In genomic region chr2:37318401-37318800, GRCh38 we compare ENCODE assay signal across 8 cellular contexts. TPM values are rescaled to one million over a fixed set of nuclear protein-coding genes. Genes with fewer than 3 reads are reported as not detected.
DNase-seq lines count a peak whose midpoint lies in the region; ATAC-seq and TF ChIP-seq lines count a peak whose summit lies in the region.

No MANE protein-coding gene starts in this region.

- H3K9ac ChIP-seq in DND-41 (ENCODE audit: low read depth, low read length): 0 out of 2 replicates have a peak overlapping the region, but pooled peaks have one; percentile 11

- no peaks in the 10 kb centered on the region; the same call in 1 of the 2 replicates for H3K9me2 ChIP-seq in PC-9 (ENCODE audit: insufficient read depth)

- TF ChIP-seq CTCF in DND-41 (IDR thresholded peaks at IDR 0.05; ENCODE audit: borderline replicate concordance, extremely low read depth, low read length, poor library complexity, severe bottlenecking) (no peak), PC-9 (conservative IDR thresholded peaks at IDR 0.05) (no peak)

- no peaks in the 10 kb centered on the region for H3F3A ChIP-seq in PC-9 (ENCODE audit: insufficient read depth, low read depth)

- CTCF ChIA-PET in PC-9 (lab: Charles Lee): no interaction called here

- H3K27me3 ChIP-seq in DND-41 (ENCODE audit: insufficient read depth, low read length, poor library complexity) (no peaks in the 10 kb centered on the region), PC-9 (ENCODE audit: insufficient read depth, low read depth) (no peaks in the 10 kb centered on the region)

- ATAC-seq in DND-41 (ENCODE audit: insufficient read depth, low read depth): no peak
- ATAC-seq in GM19468 (IDR thresholded peaks at IDR 0.05; ENCODE audit: extremely low read depth, unreplicated experiment): peak; percentile 66
- ATAC-seq in HG03521 (IDR thresholded peaks at IDR 0.05; ENCODE audit: unreplicated experiment): peak; percentile 68

- H3K36me3 ChIP-seq in DND-41 (ENCODE audit: insufficient read depth, low read length): peaks cover 24% of the 10 kb centered on the region
- peaks cover 6% of the 10 kb centered on the region; the same call in 1 of the 2 replicates for H3K36me3 ChIP-seq in PC-9 (ENCODE audit: low read depth)

- H3K4me2 ChIP-seq in DND-41 (ENCODE audit: insufficient read depth, low read length): peak overlapping the region; percentile 15; the same call in 1 of the 2 replicates
- no peak overlapping the region for H3K4me2 ChIP-seq in PC-9

- no peaks in the 10 kb centered on the region for H3K9me3 ChIP-seq in DND-41 (ENCODE audit: insufficient read depth, low read length, severe bottlenecking)
- H3K9me3 ChIP-seq in PC-9 (ENCODE audit: insufficient read depth, low read depth): no peaks in the 10 kb centered on the region

- H2AFZ ChIP-seq in DND-41 (ENCODE audit: low read depth, low read length) (no peak overlapping the region), PC-9 (no peak overlapping the region)

- no TSS peak for BruUV-seq in PC-9 (replicated peaks; lab: Mats Ljungman, UMichigan)

- H4K20me1 ChIP-seq in DND-41 (ENCODE audit: insufficient read depth, low read length) (peaks cover 39% of the 10 kb centered on the region; the same call in 1 of the 2 replicates), PC-9 (ENCODE audit: insufficient read depth) (no peaks in the 10 kb centered on the region)

- intact Hi-C loops in PC-9 (cut with micrococcal nuclease; ENCODE audit: unreplicated experiment): no loop called here

- POLR2A ChIA-PET in PC-9 (lab: Charles Lee; ENCODE audit: unreplicated experiment): no interaction called here

- peaks cover 52% of the 10 kb centered on the region for H3K4me1 ChIP-seq in DND-41 (ENCODE audit: insufficient read depth, low read length)
- peaks cover 14% of the 10 kb centered on the region for H3K4me1 ChIP-seq in PC-9 (replicated peaks; ENCODE audit: insufficient read depth)

- no peak overlapping the region for H3K4me3 ChIP-seq in DND-41 (ENCODE audit: low read depth in 1 of 2, low read length in 2 of 2)
- no peak overlapping the region for H3K4me3 ChIP-seq in PC-9

- no peak for DNase-seq in DND-41
- DNase-seq in fibroblast of the conjunctiva (ENCODE audit: low read depth): peak; percentile 63
- DNase-seq in LoVo (ENCODE audit: low spot score): no peak
- DNase-seq in stimulated activated CD4-positive, alpha-beta T cell treated with anti-CD3 and anti-CD28 coated beads, Interleukin-1b, Interleukin-23, amount 100 ng/mL, for 48 hours: no peak
- DNase-seq in DMS53 treated with DMSO at 0.1 percent for 48 hours (lab: John Stamatoyannopoulos, UW; ENCODE audit: unreplicated experiment): no peak
- no peak for DNase-seq in PC-9

- H3K79me2 ChIP-seq in DND-41 (ENCODE audit: insufficient read depth, low read length): peaks cover 100% of the 10 kb centered on the region
- H3K79me2 ChIP-seq in PC-9 (ENCODE audit: low read depth): peaks cover 55% of the 10 kb centered on the region

- H3K27ac ChIP-seq in DND-41 (ENCODE audit: low read length) (no peak overlapping the region), PC-9 (no peak overlapping the region)

RNA-seq across cellular contexts. Expression of gene PRKD3, which starts 6.2 kb away (rescaled TPM):
- 27.1 and 27.5 TPM in 2 replicates for total RNA-seq in PC-9 (2021)

RNA-seq across cellular contexts. Expression of gene QPCT, which starts 26.0 kb away (rescaled TPM):
- 2.6 and 3.0 TPM in 2 replicates for total RNA-seq in PC-9 (2021)
